32 cellular contexts compared by ENCODE assay signal in the genomic region with DNA sequence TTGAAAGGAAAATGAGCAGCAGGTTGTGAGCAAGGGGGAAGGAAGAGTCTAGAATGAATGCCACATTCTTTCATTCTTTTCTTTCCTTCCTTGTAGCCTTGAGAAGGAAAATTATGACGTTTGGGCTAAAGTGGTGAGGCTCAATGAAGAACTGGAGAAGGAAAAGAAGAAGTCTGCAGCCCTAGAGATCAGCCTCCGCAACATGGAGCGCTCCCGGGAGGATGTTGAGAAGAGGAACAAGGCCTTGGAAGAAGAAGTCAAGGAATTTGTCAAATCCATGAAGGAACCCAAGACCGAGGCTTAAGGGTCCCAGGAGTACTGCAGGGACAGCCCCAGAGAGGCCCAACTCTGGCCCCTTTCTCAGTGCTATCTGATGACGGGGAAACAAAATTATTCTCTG. TPM values are rescaled to one million over a fixed set of nuclear protein-coding genes. Genes with fewer than 3 reads are reported as not detected.
DNase-seq lines count a peak whose midpoint lies in the region; ATAC-seq and TF ChIP-seq lines count a peak whose summit lies in the region.
"Had no signal": no experiment of that assay in that cellular context is flagged by ENCODE, and none has a peak within 500 bp of the region (broad histone marks: within the 10 kb centered on the region; RNA-seq: fewer than 3 reads in every experiment).

No MANE protein-coding gene starts in this region.

- peaks cover 42% of the 10 kb centered on the region for H3K4me1 Mint-ChIP-seq in activated T-cell treated with anti-CD3 and anti-CD28 coated beads, Interleukin-2, amount 50 U/mL, for 24 hours (ENCODE audit: low read depth)
- peaks cover 48% of the 10 kb centered on the region for H3K4me1 Mint-ChIP-seq in CD8-positive, alpha-beta T cell (ENCODE audit: low read depth)
- H3K4me1 Mint-ChIP-seq in activated CD8-positive, alpha-beta T cell treated with anti-CD3 and anti-CD28 coated beads, Interleukin-2, amount 10 ng/mL, durations not matched to agents 7 days and 5 days (ENCODE audit: low read depth), result peaks cover 34% of the 10 kb centered on the region
- H3K4me1 Mint-ChIP-seq in naive thymus-derived CD8-positive, alpha-beta T cell, result peaks cover 28 to 73% (median 44%) of the 10 kb centered on the region in 4 donors

- peaks cover 75% of the 10 kb centered on the region for H3K36me3 Mint-ChIP-seq in activated T-cell treated with anti-CD3 and anti-CD28 coated beads, Interleukin-2, amount 50 U/mL, for 24 hours (ENCODE audit: low read depth)
- H3K36me3 Mint-ChIP-seq in CD8-positive, alpha-beta T cell, result peaks cover 71% of the 10 kb centered on the region
- peaks cover 73% of the 10 kb centered on the region for H3K36me3 Mint-ChIP-seq in activated CD8-positive, alpha-beta T cell treated with anti-CD3 and anti-CD28 coated beads, Interleukin-2, amount 10 ng/mL, durations not matched to agents 7 days and 5 days (ENCODE audit: low read depth)
- peaks cover 7 to 69% (median 20%) of the 10 kb centered on the region in 3 donors for H3K36me3 Mint-ChIP-seq in naive thymus-derived CD8-positive, alpha-beta T cell

- H3K4me1 ChIP-seq in CD8-positive, alpha-beta T cell (ENCODE audit: insufficient read depth, low read length), result peaks cover 29% of the 10 kb centered on the region
- H3K4me1 ChIP-seq: BE2C had no signal

- no peak for TF ChIP-seq CTCF in CD8-positive, alpha-beta T cell (IDR thresholded peaks at IDR 0.05)

- intact Hi-C loops in CD8-positive, alpha-beta T cell (cut with DNase I, micrococcal nuclease), result loop anchor here in 1 of 2 experiments (2.0 kb wide), 1 partner anchor 13 kb away; no protein-coding TSS in a partner anchor

- H3K4me3 ChIP-seq in CD8-positive, alpha-beta T cell (ENCODE audit: low read depth, low read length), result no peak overlapping the region
- H3K4me3 ChIP-seq: breast epithelium, coronary artery, esophagus muscularis mucosa, hepatocyte, left ventricle myocardium inferior, spleen had no signal

- peak overlapping the region; percentile 34 for H3K27ac Mint-ChIP-seq in activated T-cell treated with anti-CD3 and anti-CD28 coated beads, Interleukin-2, amount 50 U/mL, for 24 hours
- H3K27ac Mint-ChIP-seq in CD8-positive, alpha-beta T cell, result peak overlapping the region; percentile 92
- H3K27ac Mint-ChIP-seq in activated CD8-positive, alpha-beta T cell treated with anti-CD3 and anti-CD28 coated beads, Interleukin-2, amount 10 ng/mL, durations not matched to agents 7 days and 5 days, result peak overlapping the region; percentile 44
- H3K27ac Mint-ChIP-seq in naive thymus-derived CD8-positive, alpha-beta T cell, result peak overlapping the region; percentile 28 to 96 (median 80)
- H3K27ac Mint-ChIP-seq: activated T-helper 2 cell treated with anti-CD3 and anti-CD28 coated beads, Interferon-gamma antibody, Interleukin-2, Interleukin-4, amounts not matched to agents 10 μg/mL and 5 μg/mL and 100 μg/mL, durations not matched to agents 14 hours and 24 hours and 36 hours; endodermal cell had no signal

- no peaks in the 10 kb centered on the region for H3K27me3 ChIP-seq in CD8-positive, alpha-beta T cell (ENCODE audit: insufficient read depth, low read length)
- H3K27me3 ChIP-seq: BE2C, breast epithelium, esophagus muscularis mucosa, hepatocyte, spleen had no signal

- H3K36me3 ChIP-seq in CD8-positive, alpha-beta T cell (ENCODE audit: insufficient read depth, low read length), result peaks cover 47% of the 10 kb centered on the region
- H3K36me3 ChIP-seq: BE2C, breast epithelium had no signal

- no peak for ATAC-seq in CD8-positive, alpha-beta T cell
- ATAC-seq in activated CD8-positive, alpha-beta T cell treated with anti-CD3 and anti-CD28 coated beads, Interleukin-2, amount 10 ng/mL, durations not matched to agents 7 days and 5 days, result no peak
- ATAC-seq in naive thymus-derived CD8-positive, alpha-beta T cell, result no peak
- ATAC-seq in GM21576 (IDR thresholded peaks at IDR 0.05; ENCODE audit: unreplicated experiment) (no peak), GM18873 (IDR thresholded peaks at IDR 0.05; ENCODE audit: low FRiP score, unreplicated experiment) (no peak)
- ATAC-seq: right cardiac atrium, SK-N-SH treated with all-trans-retinoic acid at 6 μM for 48 hours had no signal

- no peaks in the 10 kb centered on the region for H3K27me3 Mint-ChIP-seq in activated T-cell treated with anti-CD3 and anti-CD28 coated beads, Interleukin-2, amount 50 U/mL, for 24 hours
- H3K27me3 Mint-ChIP-seq in CD8-positive, alpha-beta T cell (ENCODE audit: low read depth), result no peaks in the 10 kb centered on the region
- no peaks in the 10 kb centered on the region for H3K27me3 Mint-ChIP-seq in activated CD8-positive, alpha-beta T cell treated with anti-CD3 and anti-CD28 coated beads, Interleukin-2, amount 10 ng/mL, durations not matched to agents 7 days and 5 days (ENCODE audit: low read depth)
- no peaks in the 10 kb centered on the region for H3K27me3 Mint-ChIP-seq in naive thymus-derived CD8-positive, alpha-beta T cell

- no peak overlapping the region for H3K27ac ChIP-seq in CD8-positive, alpha-beta T cell (ENCODE audit: low read depth, low read length)
- H3K27ac ChIP-seq: breast epithelium, coronary artery, esophagus muscularis mucosa, hepatocyte, left ventricle myocardium inferior had no signal

- CTCF ChIA-PET in CD8-positive, alpha-beta T cell (lab: Charles Lee), result interaction anchor here (0.9 to 1.1 kb wide), 2 partner anchors 50 to 53 kb away, joined by 3 read pairs; no protein-coding TSS in a partner anchor
- CTCF ChIA-PET in activated CD8-positive, alpha-beta T cell treated with anti-CD3 and anti-CD28 coated beads, Interleukin-2, amount 10 ng/mL, durations not matched to agents 7 days and 5 days (lab: Charles Lee), result no interaction called here

- H3K9me3 Mint-ChIP-seq in activated T-cell treated with anti-CD3 and anti-CD28 coated beads, Interleukin-2, amount 50 U/mL, for 24 hours, result no peaks in the 10 kb centered on the region
- no peaks in the 10 kb centered on the region for H3K9me3 Mint-ChIP-seq in CD8-positive, alpha-beta T cell
- H3K9me3 Mint-ChIP-seq in activated CD8-positive, alpha-beta T cell treated with anti-CD3 and anti-CD28 coated beads, Interleukin-2, amount 10 ng/mL, durations not matched to agents 7 days and 5 days (ENCODE audit: insufficient read depth), result no peaks in the 10 kb centered on the region
- no peaks in the 10 kb centered on the region for H3K9me3 Mint-ChIP-seq in naive thymus-derived CD8-positive, alpha-beta T cell
- H3K9me3 Mint-ChIP-seq: activated T-helper 2 cell treated with anti-CD3 and anti-CD28 coated beads, Interferon-gamma antibody, Interleukin-2, Interleukin-4, amounts not matched to agents 10 μg/mL and 5 μg/mL and 100 μg/mL, durations not matched to agents 14 hours and 24 hours and 36 hours; endodermal cell had no signal

- POLR2A ChIA-PET in CD8-positive, alpha-beta T cell (lab: Charles Lee), result no interaction called here
- POLR2A ChIA-PET in activated CD8-positive, alpha-beta T cell treated with anti-CD3 and anti-CD28 coated beads, Interleukin-2, amount 10 ng/mL, durations not matched to agents 7 days and 5 days (lab: Charles Lee), result no interaction called here
- POLR2A ChIA-PET in naive thymus-derived CD8-positive, alpha-beta T cell (lab: Charles Lee), result interaction anchor here (1.6 kb wide), 1 partner anchor 8 kb away, joined by 3 read pairs; no protein-coding TSS in a partner anchor

- DNase-seq in activated T-cell treated with anti-CD3 and anti-CD28 coated beads, Interleukin-2, amount 50 U/mL, for 24 hours, result no peak
- DNase-seq in activated T-cell treated with anti-CD3 and anti-CD28 coated beads for 4 hours (no peak), NCI-H1930 (lab: John Stamatoyannopoulos, UW) (no peak)
- no peak for DNase-seq in CD8-positive, alpha-beta T cell
- no peak for DNase-seq in activated CD8-positive, alpha-beta T cell treated with anti-CD3 and anti-CD28 coated beads, Interleukin-2, amount 10 ng/mL, durations not matched to agents 7 days and 5 days
- DNase-seq in naive thymus-derived CD8-positive, alpha-beta T cell, result no peak
- DNase-seq: activated CD4-positive, CD25-positive, alpha-beta regulatory T cell; amygdala; BE2C; endodermal cell; foreskin melanocyte; left ventricle myocardium inferior; midbrain; NCI-H1092 treated with DMSO at 0.1 percent for 48 hours; NCI-H2029 treated with DMSO at 0.1 percent for 48 hours; NCI-H345; NCI-H82; right cardiac atrium; spleen; stimulated activated CD4-positive, alpha-beta T cell treated with anti-CD3 and anti-CD28 coated beads, Interleukin-2, amount 100 ng/mL, for 48 hours; stimulated activated naive CD4-positive, alpha-beta T cell treated with Interleukin-2 at 50 U/mL for 16 hours had no signal

- no peaks in the 10 kb centered on the region for H3K9me3 ChIP-seq in CD8-positive, alpha-beta T cell (ENCODE audit: low read length)
- H3K9me3 ChIP-seq: BE2C, breast epithelium, esophagus muscularis mucosa, left ventricle myocardium inferior, spleen had no signal

- H3K4me3 Mint-ChIP-seq in activated T-cell treated with anti-CD3 and anti-CD28 coated beads, Interleukin-2, amount 50 U/mL, for 24 hours, result no peak overlapping the region
- H3K4me3 Mint-ChIP-seq in CD8-positive, alpha-beta T cell, result no peak overlapping the region
- no peak overlapping the region for H3K4me3 Mint-ChIP-seq in activated CD8-positive, alpha-beta T cell treated with anti-CD3 and anti-CD28 coated beads, Interleukin-2, amount 10 ng/mL, durations not matched to agents 7 days and 5 days
- no peak overlapping the region for H3K4me3 Mint-ChIP-seq in naive thymus-derived CD8-positive, alpha-beta T cell
- H3K4me3 Mint-ChIP-seq: endodermal cell had no signal

RNA-seq across cellular contexts. Expression of a gene that starts 45.3 kb away (rescaled TPM):
- not detected for total RNA-seq in CD8-positive, alpha-beta T cell
- total RNA-seq in activated CD8-positive, alpha-beta T cell treated with anti-CD3 and anti-CD28 coated beads, Interleukin-2, amount 10 ng/mL, durations not matched to agents 7 days and 5 days, result not detected
- not detected for total RNA-seq in naive thymus-derived CD8-positive, alpha-beta T cell
- polyA plus RNA-seq in naive thymus-derived CD8-positive, alpha-beta T cell, result not detected
- total RNA-seq: A673; activated CD8-positive, alpha-beta memory T cell treated with anti-CD3 and anti-CD28 coated beads for 36 hours; activated T-helper 2 cell treated with anti-CD3 and anti-CD28 coated beads, Interferon-gamma antibody, Interleukin-2, Interleukin-4, amounts not matched to agents 10 μg/mL and 5 μg/mL and 100 μg/mL, durations not matched to agents 14 hours and 24 hours and 36 hours; breast epithelium; endodermal cell; esophagus muscularis mucosa; spleen had no signal
- polyA plus RNA-seq: hepatocyte, neural cell, spleen had no signal

Comparison
In these comparisons a context has a peak if more than half of its experiments do, and no peak if none do; other contexts are left out.
1. H3K27ac Mint-ChIP-seq: peak in every context shown above with its lines; median percentile 92 in CD8-positive, alpha-beta T cell; 80 in naive thymus-derived CD8-positive, alpha-beta T cell; 44 in activated CD8-positive, alpha-beta T cell treated with anti-CD3 and anti-CD28 coated beads, Interleukin-2, amount 10 ng/mL, durations not matched to agents 7 days and 5 days; 34 in activated T-cell treated with anti-CD3 and anti-CD28 coated beads, Interleukin-2, amount 50 U/mL, for 24 hours.